ENCODE assay signal across 1 cellular context in the genomic region with DNA sequence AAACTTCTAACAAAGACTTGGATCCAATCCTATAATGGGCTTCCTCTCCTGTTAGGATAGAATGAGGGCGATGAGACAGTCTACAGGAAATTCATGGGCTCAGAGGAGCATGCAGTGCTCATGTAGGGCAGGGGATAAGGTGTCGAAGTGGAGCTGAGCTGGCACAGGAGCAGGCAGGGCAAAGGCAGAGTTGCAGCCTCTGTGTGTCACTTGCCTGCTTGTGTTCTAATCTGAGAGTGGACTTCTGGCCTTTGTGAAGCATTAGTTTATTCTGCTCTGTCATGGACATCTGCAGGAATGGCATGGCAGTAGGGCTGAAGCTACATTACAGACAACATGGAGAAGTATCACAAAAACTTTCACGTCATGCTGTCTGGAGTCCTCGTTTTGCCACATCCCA.
TF ChIP-seq lines count a peak whose summit lies in the region.

No MANE protein-coding gene starts in this region.

TF ChIP-seq in HepG2, 621 proteins besides CTCF, POLR2A, EP300 and RAD21:
- TF ChIP-seq, protein P1, sequence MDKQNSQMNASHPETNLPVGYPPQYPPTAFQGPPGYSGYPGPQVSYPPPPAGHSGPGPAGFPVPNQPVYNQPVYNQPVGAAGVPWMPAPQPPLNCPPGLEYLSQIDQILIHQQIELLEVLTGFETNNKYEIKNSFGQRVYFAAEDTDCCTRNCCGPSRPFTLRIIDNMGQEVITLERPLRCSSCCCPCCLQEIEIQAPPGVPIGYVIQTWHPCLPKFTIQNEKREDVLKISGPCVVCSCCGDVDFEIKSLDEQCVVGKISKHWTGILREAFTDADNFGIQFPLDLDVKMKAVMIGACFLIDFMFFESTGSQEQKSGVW (CRISPR knock-in tag; IDR thresholded peaks at IDR 0.05; ENCODE audit: borderline replicate concordance), result no peak
- no peak for TF ChIP-seq RARG (CRISPR knock-in tag; IDR thresholded peaks at IDR 0.05; ENCODE audit: low read depth)
- no peak for TF ChIP-seq FLYWCH1 (CRISPR knock-in tag; IDR thresholded peaks at IDR 0.05)
- TF ChIP-seq, protein P2, sequence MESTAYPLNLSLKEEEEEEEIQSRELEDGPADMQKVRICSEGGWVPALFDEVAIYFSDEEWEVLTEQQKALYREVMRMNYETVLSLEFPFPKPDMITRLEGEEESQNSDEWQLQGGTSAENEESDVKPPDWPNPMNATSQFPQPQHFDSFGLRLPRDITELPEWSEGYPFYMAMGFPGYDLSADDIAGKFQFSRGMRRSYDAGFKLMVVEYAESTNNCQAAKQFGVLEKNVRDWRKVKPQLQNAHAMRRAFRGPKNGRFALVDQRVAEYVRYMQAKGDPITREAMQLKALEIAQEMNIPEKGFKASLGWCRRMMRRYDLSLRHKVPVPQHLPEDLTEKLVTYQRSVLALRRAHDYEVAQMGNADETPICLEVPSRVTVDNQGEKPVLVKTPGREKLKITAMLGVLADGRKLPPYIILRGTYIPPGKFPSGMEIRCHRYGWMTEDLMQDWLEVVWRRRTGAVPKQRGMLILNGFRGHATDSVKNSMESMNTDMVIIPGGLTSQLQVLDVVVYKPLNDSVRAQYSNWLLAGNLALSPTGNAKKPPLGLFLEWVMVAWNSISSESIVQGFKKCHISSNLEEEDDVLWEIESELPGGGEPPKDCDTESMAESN (CRISPR knock-in tag; conservative IDR thresholded peaks at IDR 0.05), result no peak
- TF ChIP-seq STAG1 (CRISPR knock-in tag; IDR thresholded peaks at IDR 0.05), result no peak
- no peak for TF ChIP-seq NCOR1 (IDR thresholded peaks at IDR 0.05; ENCODE audit: borderline replicate concordance, low read length)
- TF ChIP-seq REXO4 (CRISPR knock-in tag; IDR thresholded peaks at IDR 0.05; ENCODE audit: borderline replicate concordance), result no peak
- TF ChIP-seq, protein P3, sequence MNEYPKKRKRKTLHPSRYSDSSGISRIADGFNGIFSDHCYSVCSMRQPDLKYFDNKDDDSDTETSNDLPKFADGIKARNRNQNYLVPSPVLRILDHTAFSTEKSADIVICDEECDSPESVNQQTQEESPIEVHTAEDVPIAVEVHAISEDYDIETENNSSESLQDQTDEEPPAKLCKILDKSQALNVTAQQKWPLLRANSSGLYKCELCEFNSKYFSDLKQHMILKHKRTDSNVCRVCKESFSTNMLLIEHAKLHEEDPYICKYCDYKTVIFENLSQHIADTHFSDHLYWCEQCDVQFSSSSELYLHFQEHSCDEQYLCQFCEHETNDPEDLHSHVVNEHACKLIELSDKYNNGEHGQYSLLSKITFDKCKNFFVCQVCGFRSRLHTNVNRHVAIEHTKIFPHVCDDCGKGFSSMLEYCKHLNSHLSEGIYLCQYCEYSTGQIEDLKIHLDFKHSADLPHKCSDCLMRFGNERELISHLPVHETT (CRISPR knock-in tag; conservative IDR thresholded peaks at IDR 0.05), result no peak
- TF ChIP-seq, protein P4, sequence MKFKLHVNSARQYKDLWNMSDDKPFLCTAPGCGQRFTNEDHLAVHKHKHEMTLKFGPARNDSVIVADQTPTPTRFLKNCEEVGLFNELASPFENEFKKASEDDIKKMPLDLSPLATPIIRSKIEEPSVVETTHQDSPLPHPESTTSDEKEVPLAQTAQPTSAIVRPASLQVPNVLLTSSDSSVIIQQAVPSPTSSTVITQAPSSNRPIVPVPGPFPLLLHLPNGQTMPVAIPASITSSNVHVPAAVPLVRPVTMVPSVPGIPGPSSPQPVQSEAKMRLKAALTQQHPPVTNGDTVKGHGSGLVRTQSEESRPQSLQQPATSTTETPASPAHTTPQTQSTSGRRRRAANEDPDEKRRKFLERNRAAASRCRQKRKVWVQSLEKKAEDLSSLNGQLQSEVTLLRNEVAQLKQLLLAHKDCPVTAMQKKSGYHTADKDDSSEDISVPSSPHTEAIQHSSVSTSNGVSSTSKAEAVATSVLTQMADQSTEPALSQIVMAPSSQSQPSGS (CRISPR knock-in tag; IDR thresholded peaks at IDR 0.05), result no peak
- TF ChIP-seq ZNF292 (CRISPR knock-in tag; IDR thresholded peaks at IDR 0.05; ENCODE audit: borderline replicate concordance, low read depth), result no peak
- no peak for TF ChIP-seq SMARCC2 (IDR thresholded peaks at IDR 0.05)
- no peak for TF ChIP-seq PPARG (CRISPR knock-in tag; conservative IDR thresholded peaks at IDR 0.05)
- TF ChIP-seq, protein P5, sequence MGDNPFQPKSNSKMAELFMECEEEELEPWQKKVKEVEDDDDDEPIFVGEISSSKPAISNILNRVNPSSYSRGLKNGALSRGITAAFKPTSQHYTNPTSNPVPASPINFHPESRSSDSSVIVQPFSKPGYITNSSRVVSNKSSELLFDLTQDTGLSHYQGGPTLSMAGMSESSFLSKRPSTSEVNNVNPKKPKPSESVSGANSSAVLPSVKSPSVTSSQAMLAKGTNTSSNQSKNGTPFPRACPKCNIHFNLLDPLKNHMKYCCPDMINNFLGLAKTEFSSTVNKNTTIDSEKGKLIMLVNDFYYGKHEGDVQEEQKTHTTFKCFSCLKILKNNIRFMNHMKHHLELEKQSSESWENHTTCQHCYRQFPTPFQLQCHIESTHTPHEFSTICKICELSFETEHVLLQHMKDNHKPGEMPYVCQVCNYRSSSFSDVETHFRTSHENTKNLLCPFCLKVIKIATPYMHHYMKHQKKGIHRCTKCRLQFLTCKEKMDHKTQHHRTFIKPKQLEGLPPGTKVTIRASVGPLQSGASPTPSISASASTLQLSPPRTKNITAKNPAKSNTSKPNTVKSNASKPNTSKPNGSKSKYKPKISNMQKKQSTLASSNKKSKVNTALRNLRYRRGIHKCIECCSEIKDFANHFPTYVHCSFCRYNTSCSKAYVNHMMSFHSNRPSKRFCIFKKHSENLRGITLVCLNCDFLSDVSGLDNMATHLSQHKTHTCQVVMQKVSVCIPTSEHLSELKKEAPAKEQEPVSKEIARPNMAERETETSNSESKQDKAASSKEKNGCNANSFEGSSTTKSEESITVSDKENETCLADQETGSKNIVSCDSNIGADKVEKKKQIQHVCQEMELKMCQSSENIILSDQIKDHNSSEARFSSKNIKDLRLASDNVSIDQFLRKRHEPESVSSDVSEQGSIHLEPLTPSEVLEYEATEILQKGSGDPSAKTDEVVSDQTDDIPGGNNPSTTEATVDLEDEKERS (CRISPR knock-in tag; IDR thresholded peaks at IDR 0.05), result no peak
- no peak for TF ChIP-seq ZNF567 (CRISPR knock-in tag; IDR thresholded peaks at IDR 0.05; ENCODE audit: borderline replicate concordance)
- TF ChIP-seq, protein P6, sequence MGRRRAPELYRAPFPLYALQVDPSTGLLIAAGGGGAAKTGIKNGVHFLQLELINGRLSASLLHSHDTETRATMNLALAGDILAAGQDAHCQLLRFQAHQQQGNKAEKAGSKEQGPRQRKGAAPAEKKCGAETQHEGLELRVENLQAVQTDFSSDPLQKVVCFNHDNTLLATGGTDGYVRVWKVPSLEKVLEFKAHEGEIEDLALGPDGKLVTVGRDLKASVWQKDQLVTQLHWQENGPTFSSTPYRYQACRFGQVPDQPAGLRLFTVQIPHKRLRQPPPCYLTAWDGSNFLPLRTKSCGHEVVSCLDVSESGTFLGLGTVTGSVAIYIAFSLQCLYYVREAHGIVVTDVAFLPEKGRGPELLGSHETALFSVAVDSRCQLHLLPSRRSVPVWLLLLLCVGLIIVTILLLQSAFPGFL (CRISPR knock-in tag; IDR thresholded peaks at IDR 0.05), result no peak
- TF ChIP-seq HIVEP1 (CRISPR knock-in tag; IDR thresholded peaks at IDR 0.05), result no peak
- no peak for TF ChIP-seq ZNF879 (CRISPR knock-in tag; IDR thresholded peaks at IDR 0.05)
- no peak for TF ChIP-seq ZFP90 (CRISPR knock-in tag; IDR thresholded peaks at IDR 0.05; ENCODE audit: borderline replicate concordance)
- TF ChIP-seq, protein P7, sequence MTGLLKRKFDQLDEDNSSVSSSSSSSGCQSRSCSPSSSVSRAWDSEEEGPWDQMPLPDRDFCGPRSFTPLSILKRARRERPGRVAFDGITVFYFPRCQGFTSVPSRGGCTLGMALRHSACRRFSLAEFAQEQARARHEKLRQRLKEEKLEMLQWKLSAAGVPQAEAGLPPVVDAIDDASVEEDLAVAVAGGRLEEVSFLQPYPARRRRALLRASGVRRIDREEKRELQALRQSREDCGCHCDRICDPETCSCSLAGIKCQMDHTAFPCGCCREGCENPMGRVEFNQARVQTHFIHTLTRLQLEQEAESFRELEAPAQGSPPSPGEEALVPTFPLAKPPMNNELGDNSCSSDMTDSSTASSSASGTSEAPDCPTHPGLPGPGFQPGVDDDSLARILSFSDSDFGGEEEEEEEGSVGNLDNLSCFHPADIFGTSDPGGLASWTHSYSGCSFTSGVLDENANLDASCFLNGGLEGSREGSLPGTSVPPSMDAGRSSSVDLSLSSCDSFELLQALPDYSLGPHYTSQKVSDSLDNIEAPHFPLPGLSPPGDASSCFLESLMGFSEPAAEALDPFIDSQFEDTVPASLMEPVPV (CRISPR knock-in tag; IDR thresholded peaks at IDR 0.05), result no peak
- TF ChIP-seq, protein P8, sequence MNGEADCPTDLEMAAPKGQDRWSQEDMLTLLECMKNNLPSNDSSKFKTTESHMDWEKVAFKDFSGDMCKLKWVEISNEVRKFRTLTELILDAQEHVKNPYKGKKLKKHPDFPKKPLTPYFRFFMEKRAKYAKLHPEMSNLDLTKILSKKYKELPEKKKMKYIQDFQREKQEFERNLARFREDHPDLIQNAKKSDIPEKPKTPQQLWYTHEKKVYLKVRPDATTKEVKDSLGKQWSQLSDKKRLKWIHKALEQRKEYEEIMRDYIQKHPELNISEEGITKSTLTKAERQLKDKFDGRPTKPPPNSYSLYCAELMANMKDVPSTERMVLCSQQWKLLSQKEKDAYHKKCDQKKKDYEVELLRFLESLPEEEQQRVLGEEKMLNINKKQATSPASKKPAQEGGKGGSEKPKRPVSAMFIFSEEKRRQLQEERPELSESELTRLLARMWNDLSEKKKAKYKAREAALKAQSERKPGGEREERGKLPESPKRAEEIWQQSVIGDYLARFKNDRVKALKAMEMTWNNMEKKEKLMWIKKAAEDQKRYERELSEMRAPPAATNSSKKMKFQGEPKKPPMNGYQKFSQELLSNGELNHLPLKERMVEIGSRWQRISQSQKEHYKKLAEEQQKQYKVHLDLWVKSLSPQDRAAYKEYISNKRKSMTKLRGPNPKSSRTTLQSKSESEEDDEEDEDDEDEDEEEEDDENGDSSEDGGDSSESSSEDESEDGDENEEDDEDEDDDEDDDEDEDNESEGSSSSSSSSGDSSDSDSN (CRISPR knock-in tag; IDR thresholded peaks at IDR 0.05), result no peak
TF ChIP-seq in HepG2: peak in this region for 0.
